ENCODE assay signal across 17 cellular contexts in the genomic region with DNA sequence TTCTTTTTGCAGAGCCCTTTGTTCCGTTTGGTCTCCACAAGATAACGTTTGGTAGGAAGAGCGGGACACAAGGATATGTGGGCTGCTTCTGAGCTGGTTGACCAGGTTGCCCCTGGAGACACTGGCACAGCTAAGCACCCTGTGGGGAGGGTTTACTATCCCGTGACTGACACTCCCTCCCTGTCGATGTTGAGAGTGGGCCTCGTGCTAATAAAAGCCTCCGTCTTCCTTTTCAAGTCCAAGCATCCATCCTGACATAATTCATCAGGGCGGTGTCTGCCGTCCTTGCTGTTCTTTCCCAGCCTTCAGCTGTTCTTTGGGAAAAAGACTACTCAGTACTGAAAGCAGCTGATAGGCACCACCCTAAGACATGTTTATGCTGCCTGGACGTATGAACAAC. TPM values are rescaled to one million over a fixed set of nuclear protein-coding genes. Genes with fewer than 3 reads are reported as not detected.
A peak's percentile ranks its signal among the peaks of the same experiment; 100 is the strongest.
DNase-seq lines count a peak whose midpoint lies in the region; ATAC-seq and TF ChIP-seq lines count a peak whose summit lies in the region.
"Had no signal": no experiment of that assay in that cellular context is flagged by ENCODE, and none has a peak within 500 bp of the region (broad histone marks: within the 10 kb centered on the region; RNA-seq: fewer than 3 reads in every experiment).

No MANE protein-coding gene starts in this region.

- peaks cover 34% of the 10 kb centered on the region for H3F3A ChIP-seq in Loucy (ENCODE audit: low read depth)

- H3K27me3 ChIP-seq in CD8-positive, alpha-beta memory T cell (ENCODE audit: insufficient read depth, low read length, poor library complexity, severe bottlenecking), result no peaks in the 10 kb centered on the region
- no peaks in the 10 kb centered on the region for H3K27me3 ChIP-seq in Loucy (ENCODE audit: insufficient read depth, low read length, poor library complexity, severe bottlenecking)
- H3K27me3 ChIP-seq: sigmoid colon had no signal

- peaks cover 0 to 1% of the 10 kb centered on the region in 2 donors for H3K27me3 Mint-ChIP-seq in CD8-positive, alpha-beta memory T cell
- H3K27me3 Mint-ChIP-seq in dendritic cell treated with granulocyte-macrophage colony-stimulating factor and Interleukin-4, amounts not matched to agents 40 ng/mL and 50 ng/mL, for 4 days, result no peaks in the 10 kb centered on the region
- no peaks in the 10 kb centered on the region for H3K27me3 Mint-ChIP-seq in natural killer cell treated with Interleukin-12 subunit alpha and Interleukin-12 subunit beta and Interleukin-15 and Interleukin-18, amount 100 ng/mL, for 72 hours
- H3K27me3 Mint-ChIP-seq: naive B cell had no signal

- H3K9me3 ChIP-seq in CD8-positive, alpha-beta memory T cell (ENCODE audit: low read length), result no peaks in the 10 kb centered on the region
- H3K9me3 ChIP-seq in Loucy (ENCODE audit: insufficient read depth, low read depth, low read length), result 0 out of 2 replicates have a peak, but pooled peaks cover under 1% of the 10 kb centered on the region
- H3K9me3 ChIP-seq: sigmoid colon had no signal

- H3K4me3 ChIP-seq in CD8-positive, alpha-beta memory T cell (ENCODE audit: low read length), result no peak overlapping the region
- H3K4me3 ChIP-seq in Loucy (ENCODE audit: low read length, poor library complexity, severe bottlenecking), result peak overlapping the region; percentile 70
- H3K4me3 ChIP-seq: sigmoid colon had no signal

- ATAC-seq in natural killer cell treated with Interleukin-12 subunit alpha and Interleukin-12 subunit beta and Interleukin-15 and Interleukin-18, amount 100 ng/mL, for 72 hours, result no peak
- no peak for ATAC-seq in GM21526 (IDR thresholded peaks at IDR 0.05; ENCODE audit: low FRiP score, unreplicated experiment)
- no peak for ATAC-seq in GM19023 (IDR thresholded peaks at IDR 0.05; ENCODE audit: unreplicated experiment)

- H3K9me2 ChIP-seq in Loucy (replicated peaks; ENCODE audit: low read depth, low read length), result no peaks in the 10 kb centered on the region

- H3K27ac Mint-ChIP-seq in CD8-positive, alpha-beta memory T cell, result peak overlapping the region; percentile 81 to 94 (median 92)
- peak overlapping the region; percentile 83 for H3K27ac Mint-ChIP-seq in dendritic cell treated with granulocyte-macrophage colony-stimulating factor and Interleukin-4, amounts not matched to agents 40 ng/mL and 50 ng/mL, for 4 days
- H3K27ac Mint-ChIP-seq in natural killer cell treated with Interleukin-12 subunit alpha and Interleukin-12 subunit beta and Interleukin-15 and Interleukin-18, amount 100 ng/mL, for 72 hours, result peak overlapping the region; percentile 98

- H3K4me1 ChIP-seq in CD8-positive, alpha-beta memory T cell (ENCODE audit: insufficient read depth, low read length), result peaks cover 30% of the 10 kb centered on the region
- H3K4me1 ChIP-seq in Loucy (ENCODE audit: insufficient read depth, low read length, poor library complexity, severe bottlenecking), result peaks cover 67% of the 10 kb centered on the region

- H4K20me1 ChIP-seq in Loucy (ENCODE audit: insufficient read depth, low read length, poor library complexity, severe bottlenecking), result no peaks in the 10 kb centered on the region

- H3K4me1 Mint-ChIP-seq in CD8-positive, alpha-beta memory T cell, result peaks cover 49 to 69% (median 54%) of the 10 kb centered on the region in 3 donors
- H3K4me1 Mint-ChIP-seq in dendritic cell treated with granulocyte-macrophage colony-stimulating factor and Interleukin-4, amounts not matched to agents 40 ng/mL and 50 ng/mL, for 4 days (ENCODE audit: low read depth), result peaks cover 67% of the 10 kb centered on the region
- peaks cover 56 to 58% of the 10 kb centered on the region in 2 donors for H3K4me1 Mint-ChIP-seq in natural killer cell treated with Interleukin-12 subunit alpha and Interleukin-12 subunit beta and Interleukin-15 and Interleukin-18, amount 100 ng/mL, for 72 hours (ENCODE audit: low read depth in 2 of 2)

- no peaks in the 10 kb centered on the region for H3K9me3 Mint-ChIP-seq in CD8-positive, alpha-beta memory T cell
- H3K9me3 Mint-ChIP-seq in dendritic cell treated with granulocyte-macrophage colony-stimulating factor and Interleukin-4, amounts not matched to agents 40 ng/mL and 50 ng/mL, for 4 days, result no peaks in the 10 kb centered on the region
- H3K9me3 Mint-ChIP-seq in natural killer cell treated with Interleukin-12 subunit alpha and Interleukin-12 subunit beta and Interleukin-15 and Interleukin-18, amount 100 ng/mL, for 72 hours, result no peaks in the 10 kb centered on the region
- H3K9me3 Mint-ChIP-seq: naive B cell had no signal

- H3K4me3 Mint-ChIP-seq in CD8-positive, alpha-beta memory T cell, result peak overlapping the region in 4 of 7 donors; percentile 42 to 82 (median 69)
- no peak overlapping the region for H3K4me3 Mint-ChIP-seq in dendritic cell treated with granulocyte-macrophage colony-stimulating factor and Interleukin-4, amounts not matched to agents 40 ng/mL and 50 ng/mL, for 4 days
- peak overlapping the region; percentile 84 for H3K4me3 Mint-ChIP-seq in natural killer cell treated with Interleukin-12 subunit alpha and Interleukin-12 subunit beta and Interleukin-15 and Interleukin-18, amount 100 ng/mL, for 72 hours

- peaks cover 66% of the 10 kb centered on the region for H3K79me2 ChIP-seq in Loucy (ENCODE audit: insufficient read depth, low read length)

- H3K36me3 Mint-ChIP-seq in CD8-positive, alpha-beta memory T cell, result peaks cover 0 to 69% (median 11%) of the 10 kb centered on the region in 3 donors
- H3K36me3 Mint-ChIP-seq in dendritic cell treated with granulocyte-macrophage colony-stimulating factor and Interleukin-4, amounts not matched to agents 40 ng/mL and 50 ng/mL, for 4 days (ENCODE audit: low read depth), result peaks cover 76% of the 10 kb centered on the region
- peaks cover 11% of the 10 kb centered on the region for H3K36me3 Mint-ChIP-seq in natural killer cell treated with Interleukin-12 subunit alpha and Interleukin-12 subunit beta and Interleukin-15 and Interleukin-18, amount 100 ng/mL, for 72 hours

- intact Hi-C loops in dendritic cell treated with granulocyte-macrophage colony-stimulating factor and Interleukin-4, amounts not matched to agents 40 ng/mL and 50 ng/mL, for 4 days (cut with micrococcal nuclease), result loop anchor here (10.0 kb wide), 1 partner anchor 388 kb away; no protein-coding TSS in a partner anchor

- peak overlapping the region; percentile 88 for H3K4me2 ChIP-seq in Loucy (ENCODE audit: low read depth, low read length, poor library complexity, severe bottlenecking)

- POLR2A ChIA-PET in CD8-positive, alpha-beta memory T cell (lab: Charles Lee), result interaction anchor here (0.6 kb wide), 1 partner anchor 1114 kb away, joined by 3 read pairs; no protein-coding TSS in a partner anchor

- CTCF ChIA-PET in CD8-positive, alpha-beta memory T cell (lab: Charles Lee), result interaction anchor here (1.0 to 2.1 kb wide), 4 partner anchors 11 to 166 kb away, joined by 3 to 4 read pairs (median 4); no protein-coding TSS in a partner anchor

- no peak for TF ChIP-seq CTCF in Loucy (conservative IDR thresholded peaks at IDR 0.05; ENCODE audit: low read length)

- DNase-seq in CD8-positive, alpha-beta memory T cell, result no peak
- no peak for DNase-seq in natural killer cell treated with Interleukin-12 subunit alpha and Interleukin-12 subunit beta and Interleukin-15 and Interleukin-18, amount 100 ng/mL, for 72 hours (ENCODE audit: low spot score)
- no peak for DNase-seq in NCI-H2227 treated with DMSO at 0.1 percent for 48 hours (lab: John Stamatoyannopoulos, UW)
- DNase-seq: effector CD4-positive, alpha-beta T cell; KG1; kidney; naive B cell; NCI-H1930; NCI-H774; RPMI8226; sigmoid colon; T1000 had no signal

- no peak overlapping the region for H2AFZ ChIP-seq in Loucy (ENCODE audit: low read length)

- no peak overlapping the region for H3K27ac ChIP-seq in CD8-positive, alpha-beta memory T cell (ENCODE audit: low read depth, low read length)

- peak overlapping the region; percentile 86 for H3K9ac ChIP-seq in Loucy (ENCODE audit: low read depth, low read length, poor library complexity, severe bottlenecking)

- H3K36me3 ChIP-seq in CD8-positive, alpha-beta memory T cell (ENCODE audit: insufficient read depth, low read length), result peaks cover 31% of the 10 kb centered on the region
- H3K36me3 ChIP-seq in Loucy (ENCODE audit: insufficient read depth, low read length), result peaks cover 54% of the 10 kb centered on the region

RNA-seq across cellular contexts. Expression of a gene that starts 49.6 kb away (rescaled TPM):
- total RNA-seq in CD8-positive, alpha-beta memory T cell, result not detected
- polyA plus RNA-seq in CD8-positive, alpha-beta memory T cell, result not detected
- total RNA-seq in natural killer cell treated with Interleukin-12 subunit alpha and Interleukin-12 subunit beta and Interleukin-15 and Interleukin-18, amount 100 ng/mL, for 72 hours, result not detected
- total RNA-seq: H4, sigmoid colon had no signal
